Comparison of ENCODE assay signal across 15 cellular contexts in the genomic region with DNA sequence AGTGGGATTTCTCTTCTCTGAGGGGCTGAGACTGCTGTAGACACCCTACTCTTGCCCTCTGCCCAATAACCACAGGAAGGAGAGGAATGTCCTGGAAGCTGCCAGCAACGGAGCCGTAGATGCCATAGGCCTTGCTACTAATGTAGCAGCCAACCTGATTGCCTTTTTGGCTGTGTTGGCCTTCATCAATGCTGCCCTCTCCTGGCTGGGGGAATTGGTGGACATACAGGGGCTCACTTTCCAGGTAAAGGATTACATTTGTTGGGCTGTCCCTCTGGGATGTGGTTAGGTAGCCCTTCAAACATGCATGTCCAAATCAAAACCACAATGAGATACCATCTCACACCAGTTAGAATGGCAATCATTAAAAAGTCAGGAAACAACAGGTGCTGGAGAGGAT. TPM values are rescaled to one million over a fixed set of nuclear protein-coding genes. Genes with fewer than 3 reads are reported as not detected.
DNase-seq lines count a peak whose midpoint lies in the region; ATAC-seq and TF ChIP-seq lines count a peak whose summit lies in the region.
"Had no signal": no experiment of that assay in that cellular context is flagged by ENCODE, and none has a peak within 500 bp of the region (broad histone marks: within the 10 kb centered on the region; RNA-seq: fewer than 3 reads in every experiment).

No MANE protein-coding gene starts in this region.

- no peaks in the 10 kb centered on the region for H3K27me3 Mint-ChIP-seq in stimulated activated memory B cell treated with anti-CD40 and anti-IgM and Interleukin-4, amounts not matched to agents 10 μg/mL and 1 μg/mL and 100 μg/mL, for 72 hours

- H3K4me3 ChIP-seq in GM12865 (ENCODE audit: low read depth, low read length) (no peak overlapping the region), SJCRH30 (no peak overlapping the region)
- H3K4me3 ChIP-seq: lung, tibial artery had no signal

- peaks cover 3% of the 10 kb centered on the region for H3K9me3 Mint-ChIP-seq in stimulated activated memory B cell treated with anti-CD40 and anti-IgM and Interleukin-4, amounts not matched to agents 10 μg/mL and 1 μg/mL and 100 μg/mL, for 72 hours
- H3K9me3 Mint-ChIP-seq: activated T-cell treated with anti-CD3 and anti-CD28 coated beads, Interleukin-2, amount 50 U/mL, for 72 hours had no signal

- H3K36me3 ChIP-seq in SJCRH30 = no peaks in the 10 kb centered on the region
- H3K36me3 ChIP-seq: tibial artery had no signal

- DNase-seq in COLO668 (lab: John Stamatoyannopoulos, UW; ENCODE audit: unreplicated experiment) (peak; percentile 28), GM12865 (ENCODE audit: low read depth) (peak; percentile 20), SJCRH30 (peak; percentile 18 to 29), iPS-NIHi11 (ENCODE audit: low spot score) (peak; percentile 19), NCI-H187 (lab: John Stamatoyannopoulos, UW) (no peak), Right ventricle myocardium inferior (ENCODE audit: missing footprints) (no peak)
- DNase-seq: activated T-cell treated with anti-CD3 and anti-CD28 coated beads, Interleukin-2, amount 50 U/mL, for 72 hours; central memory CD4-positive, alpha-beta T cell; foreskin melanocyte; T-helper 17 cell; tibial artery had no signal

- H3K27ac Mint-ChIP-seq in stimulated activated memory B cell treated with anti-CD40 and anti-IgM and Interleukin-4, amounts not matched to agents 10 μg/mL and 1 μg/mL and 100 μg/mL, for 72 hours = no peak overlapping the region
- H3K27ac Mint-ChIP-seq: activated T-cell treated with anti-CD3 and anti-CD28 coated beads, Interleukin-2, amount 50 U/mL, for 72 hours; T-helper 17 cell had no signal

- ATAC-seq in GM21528 (IDR thresholded peaks at IDR 0.05; ENCODE audit: low FRiP score, unreplicated experiment) (no peak), Right ventricle myocardium inferior (no peak)
- no peak for ATAC-seq in stimulated activated memory B cell treated with anti-CD40 and anti-IgM and Interleukin-4, amounts not matched to agents 10 μg/mL and 1 μg/mL and 100 μg/mL, for 72 hours
- ATAC-seq: activated T-cell treated with anti-CD3 and anti-CD28 coated beads, Interleukin-2, amount 50 U/mL, for 72 hours; T-helper 17 cell had no signal

- no peak overlapping the region for H3K4me3 Mint-ChIP-seq in stimulated activated memory B cell treated with anti-CD40 and anti-IgM and Interleukin-4, amounts not matched to agents 10 μg/mL and 1 μg/mL and 100 μg/mL, for 72 hours
- H3K4me3 Mint-ChIP-seq: activated T-cell treated with anti-CD3 and anti-CD28 coated beads, Interleukin-2, amount 50 U/mL, for 72 hours; T-helper 17 cell had no signal

- H3K9me3 ChIP-seq in SJCRH30 (replicated peaks) = no peaks in the 10 kb centered on the region
- H3K9me3 ChIP-seq: tibial artery had no signal

- no peaks in the 10 kb centered on the region for H3K36me3 Mint-ChIP-seq in stimulated activated memory B cell treated with anti-CD40 and anti-IgM and Interleukin-4, amounts not matched to agents 10 μg/mL and 1 μg/mL and 100 μg/mL, for 72 hours

- peak; percentile 20 for TF ChIP-seq CTCF in GM12865 (IDR thresholded peaks at IDR 0.05; ENCODE audit: insufficient read depth, low read depth, low read length, missing control alignments)

- no peaks in the 10 kb centered on the region for H3K27me3 ChIP-seq in SJCRH30
- H3K27me3 ChIP-seq: tibial artery had no signal

- no peaks in the 10 kb centered on the region for H3K4me1 Mint-ChIP-seq in stimulated activated memory B cell treated with anti-CD40 and anti-IgM and Interleukin-4, amounts not matched to agents 10 μg/mL and 1 μg/mL and 100 μg/mL, for 72 hours
- H3K4me1 Mint-ChIP-seq: T-helper 17 cell had no signal

- H3K27ac ChIP-seq in SJCRH30 = no peak overlapping the region
- H3K27ac ChIP-seq: tibial artery had no signal

- intact Hi-C loops in Right ventricle myocardium inferior (cut with DNase I) = no loop called here

- H3K4me1 ChIP-seq in SJCRH30 = no peaks in the 10 kb centered on the region
- H3K4me1 ChIP-seq: tibial artery had no signal

RNA-seq across cellular contexts. Expression of gene SLC28A2, which starts 16.1 kb away (rescaled TPM):
- not detected in 2 replicates for total RNA-seq in SJCRH30 (2014; rRNA removed; shearing (Covaris generic))
- not detected for total RNA-seq in Right ventricle myocardium inferior
- total RNA-seq: activated T-cell treated with anti-CD3 and anti-CD28 coated beads, Interleukin-2, amount 50 U/mL, for 72 hours; Daoy; T-helper 17 cell had no signal

Comparison
In these comparisons a context has a peak if more than half of its experiments do, and no peak if none do; other contexts are left out.
1. DNase-seq: peak in COLO668 (single experiment), GM12865 (single experiment), SJCRH30 (2 of 2) and iPS-NIHi11 (single experiment); none in NCI-H187 (0 of 2) and Right ventricle myocardium inferior (single experiment).